In genomic region chr2:215540646-215541045, GRCh38 we compare ENCODE assay signal across 12 cellular contexts.
DNase-seq lines count a peak whose midpoint lies in the region; ATAC-seq, FAIRE-seq and TF ChIP-seq lines count a peak whose summit lies in the region.
"Had no signal": no experiment of that assay in that cellular context is flagged by ENCODE, and none has a peak within 500 bp of the region (broad histone marks: within the 10 kb centered on the region; RNA-seq: fewer than 3 reads in every experiment).

No MANE protein-coding gene starts in this region.

- no peaks in the 10 kb centered on the region for H3K36me3 Mint-ChIP-seq in activated CD8-positive, alpha-beta T cell treated with anti-CD3 and anti-CD28 coated beads, Interleukin-2, amount 10 ng/mL, durations not matched to agents 7 days and 5 days (ENCODE audit: low read depth)

- H3K27ac ChIP-seq in thoracic aorta, result peak overlapping the region; percentile 45 to 48
- H3K27ac ChIP-seq: ovary had no signal

- H3K27me3 Mint-ChIP-seq in activated CD8-positive, alpha-beta T cell treated with anti-CD3 and anti-CD28 coated beads, Interleukin-2, amount 10 ng/mL, durations not matched to agents 7 days and 5 days (ENCODE audit: low read depth), result no peaks in the 10 kb centered on the region

- no peak overlapping the region for H3K27ac Mint-ChIP-seq in activated CD8-positive, alpha-beta T cell treated with anti-CD3 and anti-CD28 coated beads, Interleukin-2, amount 10 ng/mL, durations not matched to agents 7 days and 5 days

- H3K4me3 Mint-ChIP-seq in activated CD8-positive, alpha-beta T cell treated with anti-CD3 and anti-CD28 coated beads, Interleukin-2, amount 10 ng/mL, durations not matched to agents 7 days and 5 days, result no peak overlapping the region

- ATAC-seq in left cardiac atrium, result peak; percentile 71 to 80
- ATAC-seq in thoracic aorta (ENCODE audit: insufficient number of reproducible peaks, low FRiP score, low read depth), result peak; percentile 57
- ATAC-seq in activated CD8-positive, alpha-beta T cell treated with anti-CD3 and anti-CD28 coated beads, Interleukin-2, amount 10 ng/mL, durations not matched to agents 7 days and 5 days, result no peak
- no peak for ATAC-seq in mucosa of descending colon
- ATAC-seq: esophagus mucosa, Panc1 had no signal

- H3K9me3 ChIP-seq in thoracic aorta (no peaks in the 10 kb centered on the region), mucosa of descending colon (no peaks in the 10 kb centered on the region)
- H3K9me3 ChIP-seq: ovary had no signal

- POLR2A ChIA-PET in activated CD8-positive, alpha-beta T cell treated with anti-CD3 and anti-CD28 coated beads, Interleukin-2, amount 10 ng/mL, durations not matched to agents 7 days and 5 days (lab: Charles Lee), result no interaction called here

- in situ Hi-C loops in ACHN (cut with HindIII; ENCODE audit: low pct_ligation_motif_present, low pct_unique_long_range_greater_than_20kb, low sequenced_read_pairs), result no loop called here

- intact Hi-C loops in left cardiac atrium (cut with DNase I) (no loop called here), mucosa of descending colon (cut with DNase I, micrococcal nuclease) (no loop called here)

- H3K9me3 Mint-ChIP-seq in activated CD8-positive, alpha-beta T cell treated with anti-CD3 and anti-CD28 coated beads, Interleukin-2, amount 10 ng/mL, durations not matched to agents 7 days and 5 days (ENCODE audit: insufficient read depth), result no peaks in the 10 kb centered on the region

- no peaks in the 10 kb centered on the region for H3K4me1 Mint-ChIP-seq in activated CD8-positive, alpha-beta T cell treated with anti-CD3 and anti-CD28 coated beads, Interleukin-2, amount 10 ng/mL, durations not matched to agents 7 days and 5 days (ENCODE audit: low read depth)

- DNase-seq in HS-5 (ENCODE audit: low read depth) (peak; percentile 83), brain pericyte (ENCODE audit: low read depth, low spot score) (peak; percentile 43), left cardiac atrium (no peak), thoracic aorta (ENCODE audit: low spot score) (no peak), ACHN (no peak), mucosa of descending colon (no peak), GM12892 (ENCODE audit: insufficient read length) (no peak)
- no peak for DNase-seq in activated CD8-positive, alpha-beta T cell treated with anti-CD3 and anti-CD28 coated beads, Interleukin-2, amount 10 ng/mL, durations not matched to agents 7 days and 5 days
- DNase-seq: ovary had no signal

- H3K27me3 ChIP-seq in thoracic aorta (replicated peaks; ENCODE audit: insufficient read depth), result no peaks in the 10 kb centered on the region
- H3K27me3 ChIP-seq: ovary had no signal

- TF ChIP-seq CTCF in thoracic aorta (IDR thresholded peaks at IDR 0.05) (no peak), mucosa of descending colon (IDR thresholded peaks at IDR 0.05) (no peak)

- FAIRE-seq in GM12892 (lab: Jason Lieb, UNC), result no peak
- FAIRE-seq: TTC549 had no signal

- H3K4me1 ChIP-seq in thoracic aorta (ENCODE audit: control insufficient read depth in 1 of 2, low read depth in 2 of 2), result peaks cover 22 to 45% of the 10 kb centered on the region in 2 donors
- peaks cover 8% of the 10 kb centered on the region for H3K4me1 ChIP-seq in mucosa of descending colon (ENCODE audit: low read depth)

- no peak overlapping the region for H3K4me3 ChIP-seq in thoracic aorta
- no peak overlapping the region for H3K4me3 ChIP-seq in mucosa of descending colon
- H3K4me3 ChIP-seq: ovary had no signal

- no peaks in the 10 kb centered on the region for H3K36me3 ChIP-seq in thoracic aorta
- H3K36me3 ChIP-seq in mucosa of descending colon (ENCODE audit: low read depth), result no peaks in the 10 kb centered on the region
- H3K36me3 ChIP-seq: ovary had no signal

- TF ChIP-seq POLR2A in GM12892 (IDR thresholded peaks at IDR 0.05; ENCODE audit: low read depth, low read length), result no peak

- CTCF ChIA-PET in activated CD8-positive, alpha-beta T cell treated with anti-CD3 and anti-CD28 coated beads, Interleukin-2, amount 10 ng/mL, durations not matched to agents 7 days and 5 days (lab: Charles Lee), result interaction anchor here (0.6 kb wide), 1 partner anchor 268 kb away, joined by 3 read pairs; no protein-coding TSS in a partner anchor

Comparison
In these comparisons a context has a peak if more than half of its experiments do, and no peak if none do; other contexts are left out.
1. DNase-seq: peak in HS-5 (single experiment) and brain pericyte (single experiment); none in left cardiac atrium (single experiment), thoracic aorta (single experiment), ACHN (single experiment), activated CD8-positive, alpha-beta T cell treated with anti-CD3 and anti-CD28 coated beads, Interleukin-2, amount 10 ng/mL, durations not matched to agents 7 days and 5 days (single experiment), mucosa of descending colon (0 of 3) and GM12892 (single experiment).
2. ATAC-seq: peak in left cardiac atrium (2 of 2) and thoracic aorta (single experiment); none in activated CD8-positive, alpha-beta T cell treated with anti-CD3 and anti-CD28 coated beads, Interleukin-2, amount 10 ng/mL, durations not matched to agents 7 days and 5 days (single experiment) and mucosa of descending colon (single experiment).